ENCODE assay signal across 19 cellular contexts in the genomic region with DNA sequence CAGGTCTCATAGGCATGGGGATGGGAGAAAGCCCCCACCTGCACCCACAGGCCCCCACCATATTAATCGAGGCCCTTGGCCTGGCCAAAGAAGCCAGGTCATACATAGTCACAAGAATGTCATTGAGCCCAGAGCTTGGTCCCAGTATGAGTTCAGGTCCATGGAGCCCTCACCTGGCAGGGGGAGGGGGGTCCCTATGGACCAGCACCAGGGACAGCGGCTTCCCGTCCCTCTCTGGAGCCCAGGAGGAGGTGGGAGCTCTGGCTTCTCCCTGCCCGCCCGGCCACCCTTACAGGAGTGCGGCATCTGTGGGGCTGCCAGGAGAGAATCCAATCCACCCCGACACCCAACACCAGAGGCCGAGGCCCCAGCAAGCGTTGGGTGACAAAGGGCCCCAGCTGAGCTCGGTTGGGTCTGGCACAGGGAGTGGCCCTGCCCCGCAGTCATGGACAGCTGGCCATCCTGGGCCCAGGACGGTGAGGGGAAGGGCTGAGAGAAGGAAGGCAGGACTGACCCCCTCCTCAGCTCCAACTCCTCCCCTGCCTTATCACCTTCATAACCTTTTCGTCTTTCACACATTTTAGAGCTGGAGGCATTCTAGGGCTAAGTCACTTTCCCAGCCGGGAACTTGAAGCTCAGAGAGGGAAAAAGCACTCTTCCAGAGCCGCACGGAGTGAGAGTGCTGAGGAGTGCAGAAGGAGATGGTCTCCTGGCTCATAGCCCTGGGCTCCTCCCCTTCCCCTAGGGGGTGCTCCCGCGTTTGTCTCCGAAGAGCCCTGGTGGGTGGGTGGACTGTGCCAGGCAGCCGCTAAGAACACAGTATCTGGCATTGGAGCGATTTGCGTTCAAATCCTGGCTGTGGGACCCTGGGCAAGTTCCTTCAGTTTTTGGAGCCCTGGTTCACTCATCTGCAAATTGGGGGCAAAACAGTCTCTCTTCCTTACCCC. TPM values are rescaled to one million over a fixed set of nuclear protein-coding genes. Genes with fewer than 3 reads are reported as not detected.
DNase-seq lines count a peak whose midpoint lies in the region; ATAC-seq, FAIRE-seq and TF ChIP-seq lines count a peak whose summit lies in the region.
"Had no signal": no experiment of that assay in that cellular context is flagged by ENCODE, and none has a peak within 500 bp of the region (broad histone marks: within the 10 kb centered on the region; RNA-seq: fewer than 3 reads in every experiment).

No MANE protein-coding gene starts in this region.

- no peak overlapping the region for H4K5ac ChIP-seq in H1 (ENCODE audit: insufficient read length, low read depth, low read length)

- CTCF ChIA-PET in H1 (lab: Charles Lee; ENCODE audit: partially characterized antibody): interaction anchor here (0.7 to 1.6 kb wide), 6 partner anchors 10 to 116 kb away, joined by 3 to 4 read pairs (median 3); no protein-coding TSS in a partner anchor

- H2BK15ac ChIP-seq in H1 (ENCODE audit: low read length): no peak overlapping the region

- FAIRE-seq in H1 (lab: Jason Lieb, UNC): no peak

- no peak overlapping the region for H4K91ac ChIP-seq in H1 (replicated peaks; ENCODE audit: insufficient read length, low read length)

- peak overlapping the region; percentile 12; the same call in 1 of the 2 replicates for H4K8ac ChIP-seq in H1 (ENCODE audit: extremely low read depth, insufficient read depth, low read length)

- H2AFZ ChIP-seq in DND-41 (ENCODE audit: low read depth, low read length): no peak overlapping the region
- no peak overlapping the region for H2AFZ ChIP-seq in H1 (ENCODE audit: low read length)

- no peak for ATAC-seq in DND-41 (ENCODE audit: insufficient read depth, low read depth)
- ATAC-seq in gastrocnemius medialis: peak in 1 of 2 donors; percentile 21
- no peak for ATAC-seq in HG03521 (IDR thresholded peaks at IDR 0.05; ENCODE audit: unreplicated experiment)

- DNase-seq in DND-41 (peak; percentile 9), HuH-7 (ENCODE audit: low spot score) (peak; percentile 51), H1 (ENCODE audit: low read depth in 1 of 2, low spot score in 2 of 2) (no peak), gastrocnemius medialis (peak in 1 of 2 donors; percentile 64), T-helper 1 cell (no peak), GM19240 (ENCODE audit: insufficient read length, low spot score) (no peak)
- DNase-seq: CD8-positive, alpha-beta memory T cell; DMS 273 treated with DMSO at 0.1 percent for 48 hours; MG63; NCI-H1105 treated with DMSO at 0.1 percent for 48 hours; NCI-H187 treated with DMSO at 0.1 percent for 48 hours; NCI-H446; NCI-H748 treated with DMSO at 0.1 percent for 48 hours; Peyer's patch; SHP77 had no signal

- no peak for TF ChIP-seq CTCF in DND-41 (IDR thresholded peaks at IDR 0.05; ENCODE audit: borderline replicate concordance, extremely low read depth, low read length, poor library complexity, severe bottlenecking)
- peak in 1 of 3 experiments; percentile 4; a peak in 1 of 4 replicates for TF ChIP-seq CTCF in H1 (IDR thresholded peaks at IDR 0.05; ENCODE audit: control extremely low read depth in 1 of 3, insufficient read depth in 1 of 3, low read depth in 1 of 3, low read length in 3 of 3)
- no peak for TF ChIP-seq CTCF in gastrocnemius medialis (IDR thresholded peaks at IDR 0.05 in 4 of 5, conservative IDR thresholded peaks at IDR 0.05 in 1 of 5)

- H3K4me1 ChIP-seq in DND-41 (ENCODE audit: insufficient read depth, low read length): no peaks in the 10 kb centered on the region
- H3K4me1 ChIP-seq in H1 (replicated peaks in 1 of 4; ENCODE audit: control insufficient read depth in 3 of 4, insufficient read depth in 4 of 4, low read length in 3 of 4): no peaks in the 10 kb centered on the region; a peak in 1 of 7 replicates
- peaks cover 28 to 54% of the 10 kb centered on the region in 2 donors for H3K4me1 ChIP-seq in gastrocnemius medialis
- H3K4me1 ChIP-seq: Peyer's patch had no signal

- in situ Hi-C loops in gastrocnemius medialis (cut with MboI; ENCODE audit: low sequenced_read_pairs in 4 of 4): no loop called here

- peaks cover 3% of the 10 kb centered on the region; the same call in 1 of the 2 replicates for H3K23me2 ChIP-seq in H1 (ENCODE audit: low read depth, low read length)

- H3K9me3 ChIP-seq in DND-41 (ENCODE audit: insufficient read depth, low read length, severe bottlenecking): no peaks in the 10 kb centered on the region
- H3K9me3 ChIP-seq in H1 (ENCODE audit: insufficient read depth in 2 of 2, low read depth in 1 of 2, low read length in 1 of 2): no peaks in the 10 kb centered on the region
- no peaks in the 10 kb centered on the region for H3K9me3 ChIP-seq in gastrocnemius medialis
- H3K9me3 ChIP-seq: MG63, Peyer's patch had no signal

- no peak overlapping the region for H2BK12ac ChIP-seq in H1 (ENCODE audit: low read depth, low read length)

- no peak overlapping the region for H3K23ac ChIP-seq in H1 (ENCODE audit: insufficient read length)

- no peak overlapping the region for H3K4ac ChIP-seq in H1 (replicated peaks; ENCODE audit: insufficient read length, low read depth, low read length)

- H3K27me3 ChIP-seq in DND-41 (ENCODE audit: insufficient read depth, low read length, poor library complexity) (no peaks in the 10 kb centered on the region), H1 (replicated peaks in 1 of 4; ENCODE audit: control insufficient read depth in 3 of 4, extremely low read depth in 1 of 4, insufficient read depth in 3 of 4, low read length in 3 of 4) (0 out of 7 replicates have a peak, but pooled peaks cover 0 to 2% (median 0%) of the 10 kb centered on the region in 4 experiments), gastrocnemius medialis (no peaks in the 10 kb centered on the region)
- H3K27me3 ChIP-seq: MG63, Peyer's patch had no signal

- H3K4me2 ChIP-seq in DND-41 (ENCODE audit: insufficient read depth, low read length) (no peak overlapping the region), H1 (ENCODE audit: insufficient read depth in 1 of 2, low read depth in 2 of 2, low read length in 2 of 2) (no peak overlapping the region)
- H3K4me2 ChIP-seq: KMS-11 had no signal

- POLR2A ChIA-PET in H1 (lab: Charles Lee; ENCODE audit: partially characterized antibody): no interaction called here

- H2AK5ac ChIP-seq in H1 (ENCODE audit: low read depth, low read length): no peak overlapping the region

- H4K20me1 ChIP-seq in DND-41 (ENCODE audit: insufficient read depth, low read length) (no peaks in the 10 kb centered on the region), H1 (replicated peaks in 1 of 2; ENCODE audit: control insufficient read depth in 1 of 2, insufficient read depth in 2 of 2, low read length in 2 of 2) (no peaks in the 10 kb centered on the region)

- H3K14ac ChIP-seq in H1 (ENCODE audit: insufficient read length): no peak overlapping the region

- H3K27ac ChIP-seq in DND-41 (ENCODE audit: low read length) (no peak overlapping the region), H1 (ENCODE audit: low read depth, low read length) (no peak overlapping the region), gastrocnemius medialis (peak overlapping the region; percentile 18 to 88 (median 86))
- H3K27ac ChIP-seq: HL-60, KMS-11, Peyer's patch had no signal

- no peak overlapping the region for H3K56ac ChIP-seq in H1 (replicated peaks; ENCODE audit: insufficient read length, low read depth, low read length)

- H3K36me3 ChIP-seq in DND-41 (ENCODE audit: insufficient read depth, low read length): no peaks in the 10 kb centered on the region
- H3K36me3 ChIP-seq in H1 (ENCODE audit: control insufficient read depth in 2 of 4, insufficient read depth in 4 of 4, low read length in 3 of 4): no peaks in the 10 kb centered on the region
- H3K36me3 ChIP-seq in gastrocnemius medialis: no peaks in the 10 kb centered on the region
- H3K36me3 ChIP-seq: MG63, Peyer's patch had no signal

- no peak overlapping the region for H2BK120ac ChIP-seq in H1 (replicated peaks; ENCODE audit: low read depth, low read length)

- no peak for TF ChIP-seq POLR2A in H1 (IDR thresholded peaks at IDR 0.05; ENCODE audit: control extremely low read depth in 1 of 2, low read depth in 2 of 2, low read length in 2 of 2)
- no peak for TF ChIP-seq POLR2A in gastrocnemius medialis (IDR thresholded peaks at IDR 0.05)

- H3K79me1 ChIP-seq in H1 (ENCODE audit: low read depth, low read length): no peaks in the 10 kb centered on the region

- intact Hi-C loops in gastrocnemius medialis (cut with DNase I; ENCODE audit: low total_unique reads): no loop called here

- H3K9ac ChIP-seq in DND-41 (ENCODE audit: low read depth, low read length): no peak overlapping the region
- H3K9ac ChIP-seq in H1 (replicated peaks in 1 of 4; ENCODE audit: extremely low read depth in 1 of 4, low read depth in 3 of 4, low read length in 3 of 4): no peak overlapping the region
- H3K9ac ChIP-seq: KMS-11 had no signal

- no peaks in the 10 kb centered on the region for H3K79me2 ChIP-seq in DND-41 (ENCODE audit: insufficient read depth, low read length)
- H3K79me2 ChIP-seq in H1 (ENCODE audit: control insufficient read depth in 1 of 2, insufficient read depth in 2 of 2, low read length in 2 of 2): no peaks in the 10 kb centered on the region

- peak; percentile 26 to 30; a peak in 3 of 4 replicates for TF ChIP-seq RAD21 in H1 (IDR thresholded peaks at IDR 0.05 in 1 of 2, conservative IDR thresholded peaks at IDR 0.05 in 1 of 2; ENCODE audit: low read depth in 2 of 2, low read length in 2 of 2)

- no peak overlapping the region for H2BK5ac ChIP-seq in H1 (ENCODE audit: low read depth, low read length)

- no peak for TF ChIP-seq EP300 in H1 (IDR thresholded peaks at IDR 0.05; ENCODE audit: borderline replicate concordance in 1 of 2, low read depth in 2 of 2, low read length in 2 of 2)

- no peak overlapping the region for H3K18ac ChIP-seq in H1 (ENCODE audit: extremely low read depth, low read length)

- WGBS in H1 (ENCODE audit: extremely low coverage in 1 of 2, insufficient coverage in 1 of 2, insufficient read length in 1 of 2, insufficient replicate concordance in 2 of 2, low coverage in 1 of 2, low lambda C conversion rate in 2 of 2, missing lambda C conversion rate in 1 of 2), 2 experiments: 74% methylated on average over 22 of the region's 22 CpGs; no CpG with 5 or more reads in 1 of the 2 experiments

- no peak overlapping the region for H2BK20ac ChIP-seq in H1 (ENCODE audit: low read length)

- H3K4me3 ChIP-seq in DND-41 (ENCODE audit: low read depth in 1 of 2, low read length in 2 of 2): no peak overlapping the region
- no peak overlapping the region for H3K4me3 ChIP-seq in H1 (ENCODE audit: extremely low read depth in 1 of 4, insufficient read depth in 2 of 4, low read depth in 3 of 4, low read length in 4 of 4)
- no peak overlapping the region for H3K4me3 ChIP-seq in gastrocnemius medialis
- H3K4me3 ChIP-seq: MG63, Peyer's patch had no signal

RNA-seq across cellular contexts. Expression of gene ATP2B2, which starts 54.6 kb away (rescaled TPM):
- 0.61 and 1.2 TPM in 2 replicates for total RNA-seq in H1 (2021; fragmentation: NEBNext Ultra II Directional; extraction: Animal tissue kit (Norgen Biotek cat#: 25700))
- 0.14 and 0.20 TPM in 2 replicates for polyA plus RNA-seq in H1 (2011; rRNA removed)
- polyA plus RNA-seq in H1 (2011; cell fraction: cytosol; rRNA removed): 0.17 TPM
- polyA plus RNA-seq in H1 (2011; cell fraction: nucleus; rRNA removed): 0.53 TPM
- 0.08 to 0.39 TPM (median 0.32 TPM) in 4 replicates for polyA plus RNA-seq in H1 (2012, experiment 1 of 2)
- polyA plus RNA-seq in H1 (2012, experiment 2 of 2): 0.16 TPM
- 0.47 TPM for polyA plus RNA-seq in H1 (2013, experiment 1 of 2)
- polyA plus RNA-seq in H1 (2013, experiment 2 of 2): 0.31 TPM
- polyA minus RNA-seq in H1 (2011; rRNA and poly(A)+ RNA removed): 0.38 and 0.41 TPM in 2 replicates
- 0.22 TPM for polyA minus RNA-seq in H1 (2011; cell fraction: cytosol; rRNA and poly(A)+ RNA removed)
- polyA minus RNA-seq in H1 (2011; cell fraction: nucleus; rRNA and poly(A)+ RNA removed): 0.70 TPM
- total RNA-seq in gastrocnemius medialis: 1 to 10 TPM in 3 of 4 donors, under 1 TPM in 1; 0.31 to 2.9 (median 1.8) TPM
- total RNA-seq: CD8-positive, alpha-beta memory T cell; Peyer's patch had no signal
- polyA plus RNA-seq: BJ; CD8-positive, alpha-beta memory T cell had no signal

Comparison
In these comparisons a context has a peak if more than half of its experiments do, and no peak if none do; other contexts are left out.
1. DNase-seq: peak in DND-41 (single experiment) and HuH-7 (single experiment); none in H1 (0 of 2), T-helper 1 cell (0 of 5) and GM19240 (single experiment).
2. H3K27ac ChIP-seq: peak in gastrocnemius medialis (4 of 4); none in DND-41 (single experiment) and H1 (single experiment).